Comparison of ENCODE assay signal across 27 cellular contexts in the genomic region with DNA sequence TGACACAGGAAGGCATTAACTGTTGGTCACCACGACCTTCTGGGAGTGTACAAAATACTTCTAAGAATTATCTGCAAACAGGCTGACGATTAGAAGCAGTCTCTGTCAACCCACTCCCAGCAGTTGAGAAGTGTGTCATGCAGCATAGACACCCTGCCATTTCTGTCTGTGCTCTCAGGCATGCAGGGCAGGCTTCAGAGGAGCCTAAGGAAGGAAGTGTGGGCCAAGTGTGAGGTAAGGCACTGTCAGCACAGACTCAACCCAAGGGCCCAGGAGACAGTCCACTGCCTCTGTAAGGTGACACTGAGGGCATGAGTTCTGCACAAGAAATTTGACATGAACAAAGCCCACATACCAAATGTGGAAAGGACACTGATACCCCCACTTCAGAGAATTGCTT.
"Had no signal": no experiment of that assay in that cellular context is flagged by ENCODE, and none has a peak within 500 bp of the region (broad histone marks: within the 10 kb centered on the region; RNA-seq: fewer than 3 reads in every experiment).

No MANE protein-coding gene starts in this region.

- H3K9me3 ChIP-seq: MG63 had no signal

- H3K36me3 ChIP-seq: brain microvascular endothelial cell, cardiac muscle cell, MG63, WERI-Rb-1 had no signal

- H3K4me3 ChIP-seq: cardiac muscle cell, MG63, SK-N-MC had no signal

- H3K4me1 Mint-ChIP-seq: activated CD4-positive, alpha-beta T cell treated with anti-CD3 and anti-CD28 coated beads for 36 hours had no signal

- H3K27ac Mint-ChIP-seq: activated CD4-positive, alpha-beta T cell treated with anti-CD3 and anti-CD28 coated beads for 36 hours; activated CD8-positive, alpha-beta T cell treated with anti-CD3 and anti-CD28 coated beads, Interleukin-2, amount 10 ng/mL, durations not matched to agents 7 days and 5 days; activated naive CD4-positive, alpha-beta T cell treated with anti-CD3 and anti-CD28 coated beads for 36 hours; activated naive CD8-positive, alpha-beta T cell had no signal

- H3K27ac ChIP-seq: brain microvascular endothelial cell, cardiac muscle cell, SK-N-MC, WERI-Rb-1 had no signal

- H3K9me3 Mint-ChIP-seq: activated naive CD4-positive, alpha-beta T cell treated with anti-CD3 and anti-CD28 coated beads for 36 hours had no signal

- DNase-seq: activated CD4-positive, alpha-beta T cell treated with anti-CD3 and anti-CD28 coated beads for 36 hours; activated CD4-positive, alpha-beta T cell treated with anti-CD3 and anti-CD28 coated beads, Interleukin-2, amount 50 U/mL, for 4 hours; activated CD8-positive, alpha-beta memory T cell treated with anti-CD3 and anti-CD28 coated beads, Interleukin-2, amount 50 U/mL, for 48 hours; activated CD8-positive, alpha-beta T cell treated with anti-CD3 and anti-CD28 coated beads, Interleukin-2, amount 10 ng/mL, durations not matched to agents 7 days and 5 days; activated naive CD4-positive, alpha-beta T cell treated with anti-CD3 and anti-CD28 coated beads for 36 hours; activated T-cell treated with anti-CD3 and anti-CD28 coated beads, Interleukin-2, amount 50 U/mL, for 1 hour; amygdala; brain microvascular endothelial cell; MG63; MV-4-11; NCI-H1092 treated with DMSO at 0.1 percent for 48 hours; NCI-H1436; NCI-H1694 treated with DMSO at 0.1 percent for 48 hours; NCI-H2029 treated with DMSO at 0.1 percent for 48 hours; NCI-H345; NCI-H510A; NCI-H526 treated with DMSO at 0.1 percent for 48 hours; NCI-H82; OCI-M1; RPMI8226; T-helper 1 cell; WERI-Rb-1 had no signal

- ATAC-seq: activated CD4-positive, alpha-beta T cell treated with anti-CD3 and anti-CD28 coated beads for 36 hours; activated CD8-positive, alpha-beta T cell treated with anti-CD3 and anti-CD28 coated beads, Interleukin-2, amount 10 ng/mL, durations not matched to agents 7 days and 5 days; Panc1; Right ventricle myocardium inferior had no signal

- H3K27me3 ChIP-seq: brain microvascular endothelial cell, cardiac muscle cell, MG63 had no signal

- H3K36me3 Mint-ChIP-seq: activated naive CD8-positive, alpha-beta T cell had no signal

- H3K4me3 Mint-ChIP-seq: activated CD4-positive, alpha-beta T cell treated with anti-CD3 and anti-CD28 coated beads for 36 hours; activated CD8-positive, alpha-beta T cell treated with anti-CD3 and anti-CD28 coated beads, Interleukin-2, amount 10 ng/mL, durations not matched to agents 7 days and 5 days; activated naive CD4-positive, alpha-beta T cell treated with anti-CD3 and anti-CD28 coated beads for 36 hours; activated naive CD8-positive, alpha-beta T cell had no signal
